ENCODE assay signal across 27 cellular contexts in genomic region chr2:235572592-235572991, GRCh38.
"Had no signal": no experiment of that assay in that cellular context is flagged by ENCODE, and none has a peak within 500 bp of the region (broad histone marks: within the 10 kb centered on the region; RNA-seq: fewer than 3 reads in every experiment).

No MANE protein-coding gene starts in this region.

- H3K4me3 Mint-ChIP-seq: dendritic cell treated with granulocyte-macrophage colony-stimulating factor and Interleukin-4, amounts not matched to agents 40 ng/mL and 50 ng/mL, for 4 days; endodermal cell; naive thymus-derived CD4-positive, alpha-beta T cell; nephron; stimulated activated naive B cell treated with anti-CD40 and anti-IgM and Interleukin-4, amounts not matched to agents 10 μg/mL and 1 μg/mL and 100 μg/mL, for 72 hours; stimulated activated naive CD8-positive, alpha-beta T cell treated with anti-CD3 and anti-CD28 coated beads, Interleukin-15, Interleukin-2, amounts not matched to agents 100 ng/mL and 50 ng/mL, for 24 hours had no signal

- H3K9me3 Mint-ChIP-seq: nephron; stimulated activated naive CD8-positive, alpha-beta T cell treated with anti-CD3 and anti-CD28 coated beads, Interleukin-15, Interleukin-2, amounts not matched to agents 100 ng/mL and 50 ng/mL, for 24 hours had no signal

- H3K27ac Mint-ChIP-seq: dendritic cell treated with granulocyte-macrophage colony-stimulating factor and Interleukin-4, amounts not matched to agents 40 ng/mL and 50 ng/mL, for 4 days; endodermal cell; stimulated activated naive B cell treated with anti-CD40 and anti-IgM and Interleukin-4, amounts not matched to agents 10 μg/mL and 1 μg/mL and 100 μg/mL, for 72 hours; stimulated activated naive CD8-positive, alpha-beta T cell treated with anti-CD3 and anti-CD28 coated beads, Interleukin-15, Interleukin-2, amounts not matched to agents 100 ng/mL and 50 ng/mL, for 24 hours had no signal

- H3K36me3 Mint-ChIP-seq: naive thymus-derived CD4-positive, alpha-beta T cell; stimulated activated naive B cell treated with anti-CD40 and anti-IgM and Interleukin-4, amounts not matched to agents 10 μg/mL and 1 μg/mL and 100 μg/mL, for 72 hours had no signal

- H2AFZ ChIP-seq: hepatocyte had no signal

- ATAC-seq: foreskin keratinocyte; gastroesophageal sphincter; heart left ventricle; left lobe of liver; naive thymus-derived CD4-positive, alpha-beta T cell; pancreas; right lobe of liver; stimulated activated naive B cell treated with anti-CD40 and anti-IgM and Interleukin-4, amounts not matched to agents 10 μg/mL and 1 μg/mL and 100 μg/mL, for 72 hours had no signal

- H3K36me3 ChIP-seq: colonic mucosa, gastroesophageal sphincter, pancreas, right lobe of liver, thoracic aorta, upper lobe of right lung, uterus had no signal

- DNase-seq: colonic mucosa; effector CD8-positive, alpha-beta T cell; endodermal cell; foreskin keratinocyte; heart left ventricle; kidney; mesendoderm; midbrain; naive thymus-derived CD4-positive, alpha-beta T cell; pancreas; small intestine; stimulated activated CD4-positive, alpha-beta T cell treated with anti-CD3 and anti-CD28 coated beads, Interleukin-15, amount 100 ng/mL, for 24 hours; stimulated activated CD4-positive, alpha-beta T cell treated with anti-CD3 and anti-CD28 coated beads, Interleukin-2, amount 100 ng/mL, for 48 hours; stimulated activated naive B cell treated with anti-CD40 and anti-IgM and Interleukin-4, amounts not matched to agents 10 μg/mL and 1 μg/mL and 100 μg/mL, for 72 hours; upper lobe of right lung; uterus had no signal

- H3K4me1 Mint-ChIP-seq: stimulated activated naive B cell treated with anti-CD40 and anti-IgM and Interleukin-4, amounts not matched to agents 10 μg/mL and 1 μg/mL and 100 μg/mL, for 72 hours had no signal

- H3K4me2 ChIP-seq: hepatocyte had no signal

- H3K4me3 ChIP-seq: colonic mucosa, esophagus muscularis mucosa, gastroesophageal sphincter, heart left ventricle, hepatocyte, lung, pancreas, right lobe of liver, thoracic aorta, tibial nerve, upper lobe of right lung, uterus had no signal

- H3K27me3 Mint-ChIP-seq: dendritic cell treated with granulocyte-macrophage colony-stimulating factor and Interleukin-4, amounts not matched to agents 40 ng/mL and 50 ng/mL, for 4 days had no signal

- FAIRE-seq: kidney, pancreas, small intestine had no signal

- H3K4me1 ChIP-seq: foreskin keratinocyte, uterus had no signal

- H3K9me3 ChIP-seq: colonic mucosa, pancreas, right lobe of liver, upper lobe of right lung had no signal

- H3K27ac ChIP-seq: colonic mucosa, esophagus muscularis mucosa, foreskin keratinocyte, gastroesophageal sphincter, heart left ventricle, hepatocyte, pancreas, right lobe of liver, thoracic aorta, upper lobe of right lung, uterus had no signal

- H3K27me3 ChIP-seq: colonic mucosa, esophagus muscularis mucosa, foreskin keratinocyte, gastroesophageal sphincter, heart left ventricle, hepatocyte, pancreas, right lobe of liver, tibial nerve, upper lobe of right lung, uterus had no signal
